ENCODE assay signal across 8 cellular contexts in genomic region chr17:82244413-82245140, GRCh38. TPM values are rescaled to one million over a fixed set of nuclear protein-coding genes. Genes with fewer than 3 reads are reported as not detected.
DNase-seq lines count a peak whose midpoint lies in the region; ATAC-seq and TF ChIP-seq lines count a peak whose summit lies in the region.

No MANE protein-coding gene starts in this region.

- H3K4me3 ChIP-seq in cardiac muscle cell = no peak overlapping the region

- H3K27me3 ChIP-seq in cardiac muscle cell = no peaks in the 10 kb centered on the region

- H3K4me1 ChIP-seq in cardiac muscle cell (ENCODE audit: low read depth) = peaks cover 41% of the 10 kb centered on the region

- H3K9me3 Mint-ChIP-seq in stimulated activated naive B cell treated with anti-CD40 and anti-IgM and Interleukin-4, amounts not matched to agents 10 μg/mL and 1 μg/mL and 100 μg/mL, for 72 hours = no peaks in the 10 kb centered on the region

- H3K27me3 Mint-ChIP-seq in stimulated activated naive B cell treated with anti-CD40 and anti-IgM and Interleukin-4, amounts not matched to agents 10 μg/mL and 1 μg/mL and 100 μg/mL, for 72 hours = no peaks in the 10 kb centered on the region

- H3K4me1 Mint-ChIP-seq in stimulated activated naive B cell treated with anti-CD40 and anti-IgM and Interleukin-4, amounts not matched to agents 10 μg/mL and 1 μg/mL and 100 μg/mL, for 72 hours = peaks cover 54 to 66% of the 10 kb centered on the region in 2 donors

- ATAC-seq in Right ventricle myocardium superior (ENCODE audit: poor library complexity) (no peak), SK-N-SH treated with all-trans-retinoic acid at 6 μM for 48 hours (peak; percentile 4; the same call in 1 of the 3 replicates)
- no peak for ATAC-seq in stimulated activated naive B cell treated with anti-CD40 and anti-IgM and Interleukin-4, amounts not matched to agents 10 μg/mL and 1 μg/mL and 100 μg/mL, for 72 hours (replicated peaks)

- peak in 1 of 2 donors; percentile 61 for DNase-seq in cardiac muscle cell (ENCODE audit: low read depth in 1 of 2, low spot score in 1 of 2)
- DNase-seq in Right ventricle myocardium superior = no peak
- peak; percentile 49 for DNase-seq in fibroblast of gingiva (ENCODE audit: low read depth)
- no peak for DNase-seq in stimulated activated naive B cell treated with anti-CD40 and anti-IgM and Interleukin-4, amounts not matched to agents 10 μg/mL and 1 μg/mL and 100 μg/mL, for 72 hours
- no peak for DNase-seq in globus pallidus (ENCODE audit: low spot score)
- DNase-seq in T-helper 9 cell = no peak
- DNase-seq in DMS79 treated with DMSO at 0.1 percent for 48 hours (lab: John Stamatoyannopoulos, UW) = no peak

- peak overlapping the region; percentile 33 for H3K27ac Mint-ChIP-seq in stimulated activated naive B cell treated with anti-CD40 and anti-IgM and Interleukin-4, amounts not matched to agents 10 μg/mL and 1 μg/mL and 100 μg/mL, for 72 hours

- intact Hi-C loops in Right ventricle myocardium superior (cut with DNase I) = no loop called here

- peaks cover 50% of the 10 kb centered on the region for H3K36me3 ChIP-seq in cardiac muscle cell

- H3K4me3 Mint-ChIP-seq in stimulated activated naive B cell treated with anti-CD40 and anti-IgM and Interleukin-4, amounts not matched to agents 10 μg/mL and 1 μg/mL and 100 μg/mL, for 72 hours = no peak overlapping the region

- TF ChIP-seq CTCF in cardiac muscle cell (IDR thresholded peaks at IDR 0.05; ENCODE audit: low read depth, low read length) = peak; percentile 40

- H3K36me3 Mint-ChIP-seq in stimulated activated naive B cell treated with anti-CD40 and anti-IgM and Interleukin-4, amounts not matched to agents 10 μg/mL and 1 μg/mL and 100 μg/mL, for 72 hours = peaks cover 54 to 68% of the 10 kb centered on the region in 2 donors

- H3K27ac ChIP-seq in cardiac muscle cell = peak overlapping the region; percentile 85

- H3K9me3 ChIP-seq in cardiac muscle cell (ENCODE audit: low read depth) = no peaks in the 10 kb centered on the region

TF ChIP-seq in SK-N-SH treated with all-trans-retinoic acid at 6 μM for 48 hours, 23 proteins besides CTCF, POLR2A, EP300 and RAD21:
- TF ChIP-seq SNAI2 (CRISPR knock-in tag; IDR thresholded peaks at IDR 0.05) (no peak), TCF4 (CRISPR knock-in tag; IDR thresholded peaks at IDR 0.05; ENCODE audit: borderline replicate concordance) (no peak), GLIS3 (CRISPR knock-in tag; IDR thresholded peaks at IDR 0.05) (no peak), PPARA (CRISPR knock-in tag; IDR thresholded peaks at IDR 0.05; ENCODE audit: borderline replicate concordance) (no peak), ZFP30 (CRISPR knock-in tag; IDR thresholded peaks at IDR 0.05) (no peak), CSDC2 (CRISPR knock-in tag; IDR thresholded peaks at IDR 0.05) (no peak), ESRRG (CRISPR knock-in tag; IDR thresholded peaks at IDR 0.05) (no peak), BACH2 (CRISPR knock-in tag; IDR thresholded peaks at IDR 0.05; ENCODE audit: borderline replicate concordance) (no peak), RARB (CRISPR knock-in tag; IDR thresholded peaks at IDR 0.05) (no peak), ZNF70 (CRISPR knock-in tag; IDR thresholded peaks at IDR 0.05) (no peak), ARNTL (CRISPR knock-in tag; IDR thresholded peaks at IDR 0.05; ENCODE audit: borderline replicate concordance, low read depth) (no peak), ZFP3 (CRISPR knock-in tag; IDR thresholded peaks at IDR 0.05) (no peak), ZNF8 (CRISPR knock-in tag; IDR thresholded peaks at IDR 0.05) (no peak), TOX (CRISPR knock-in tag; IDR thresholded peaks at IDR 0.05; ENCODE audit: borderline replicate concordance) (no peak), ZNF565 (CRISPR knock-in tag; conservative IDR thresholded peaks at IDR 0.05; ENCODE audit: low read depth) (no peak), TSHZ2 (CRISPR knock-in tag; IDR thresholded peaks at IDR 0.05) (no peak), OSR1 (CRISPR knock-in tag; IDR thresholded peaks at IDR 0.05) (no peak), POU6F1 (CRISPR knock-in tag; IDR thresholded peaks at IDR 0.05; ENCODE audit: borderline replicate concordance, low read depth) (no peak), ISL1 (CRISPR knock-in tag; IDR thresholded peaks at IDR 0.05) (no peak)
- TF ChIP-seq, protein P1, sequence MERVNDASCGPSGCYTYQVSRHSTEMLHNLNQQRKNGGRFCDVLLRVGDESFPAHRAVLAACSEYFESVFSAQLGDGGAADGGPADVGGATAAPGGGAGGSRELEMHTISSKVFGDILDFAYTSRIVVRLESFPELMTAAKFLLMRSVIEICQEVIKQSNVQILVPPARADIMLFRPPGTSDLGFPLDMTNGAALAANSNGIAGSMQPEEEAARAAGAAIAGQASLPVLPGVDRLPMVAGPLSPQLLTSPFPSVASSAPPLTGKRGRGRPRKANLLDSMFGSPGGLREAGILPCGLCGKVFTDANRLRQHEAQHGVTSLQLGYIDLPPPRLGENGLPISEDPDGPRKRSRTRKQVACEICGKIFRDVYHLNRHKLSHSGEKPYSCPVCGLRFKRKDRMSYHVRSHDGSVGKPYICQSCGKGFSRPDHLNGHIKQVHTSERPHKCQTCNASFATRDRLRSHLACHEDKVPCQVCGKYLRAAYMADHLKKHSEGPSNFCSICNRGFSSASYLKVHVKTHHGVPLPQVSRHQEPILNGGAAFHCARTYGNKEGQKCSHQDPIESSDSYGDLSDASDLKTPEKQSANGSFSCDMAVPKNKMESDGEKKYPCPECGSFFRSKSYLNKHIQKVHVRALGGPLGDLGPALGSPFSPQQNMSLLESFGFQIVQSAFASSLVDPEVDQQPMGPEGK (CRISPR knock-in tag; IDR thresholded peaks at IDR 0.05; ENCODE audit: borderline replicate concordance) = no peak

RNA-seq across cellular contexts. Expression of gene SLC16A3, which starts 15.7 kb away (rescaled TPM):
- total RNA-seq in cardiac muscle cell (313 and 327 TPM in 2 replicates), Right ventricle myocardium superior (10.0 TPM)
- 55.6 and 63.2 TPM in 2 replicates for polyA plus RNA-seq in cardiac muscle cell

RNA-seq across cellular contexts. Expression of gene CSNK1D, which starts 28.9 kb away (rescaled TPM):
- 40.3 and 53.1 TPM in 2 replicates for total RNA-seq in cardiac muscle cell
- 106 and 134 TPM in 2 replicates for polyA plus RNA-seq in cardiac muscle cell
- total RNA-seq in Right ventricle myocardium superior = 54.4 TPM

RNA-seq across cellular contexts. Expression of gene CCDC57, which starts 31.9 kb away (rescaled TPM):
- total RNA-seq in cardiac muscle cell (28.3 and 46.2 TPM in 2 replicates), Right ventricle myocardium superior (8.6 TPM)
- 53.5 and 56.0 TPM in 2 replicates for polyA plus RNA-seq in cardiac muscle cell

Comparison
In these comparisons a context has a peak if more than half of its experiments do, and no peak if none do; other contexts are left out.
1. RNA of gene SLC16A3, which starts 15.7 kb away (total RNA-seq): 313 to 327 TPM in cardiac muscle cell; 10.0 TPM in Right ventricle myocardium superior (single experiment); every median in the first group is over 10 times any median in the second.